Comparison of ENCODE assay signal across 10 cellular contexts in the genomic region with DNA sequence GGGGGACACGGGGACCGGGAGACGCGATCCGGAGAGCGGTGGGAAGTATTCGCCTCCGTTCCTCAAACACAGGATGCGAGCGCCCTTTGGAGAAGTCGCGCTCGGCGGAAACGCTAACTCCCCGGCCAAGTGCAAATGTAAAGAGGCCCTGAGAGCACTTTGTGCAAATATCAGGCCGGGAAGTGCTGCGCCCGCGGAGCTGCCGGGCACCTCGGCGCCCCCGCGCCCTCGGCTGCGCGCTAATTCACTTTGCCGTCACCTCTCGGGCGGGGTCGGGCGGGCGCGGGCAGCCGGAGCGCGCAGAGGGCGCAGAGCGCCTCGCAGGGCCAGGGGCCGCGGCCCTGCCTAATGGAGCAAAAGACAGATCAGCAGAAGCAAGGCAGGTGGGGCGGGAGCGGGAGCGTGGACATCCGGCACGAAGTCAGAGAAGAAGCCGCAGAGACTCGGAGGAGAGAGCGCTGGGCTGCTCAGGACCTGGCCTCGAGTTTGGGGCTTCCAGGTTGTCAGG.
DNase-seq lines count a peak whose midpoint lies in the region; ATAC-seq, FAIRE-seq and TF ChIP-seq lines count a peak whose summit lies in the region.
"Had no signal": no experiment of that assay in that cellular context is flagged by ENCODE, and none has a peak within 500 bp of the region (broad histone marks: within the 10 kb centered on the region; RNA-seq: fewer than 3 reads in every experiment).

No MANE protein-coding gene starts in this region.

- H3K23ac ChIP-seq in H1 (ENCODE audit: insufficient read length) (no peak overlapping the region), neuronal stem cell (ENCODE audit: low read depth, low read length, poor library complexity) (no peak overlapping the region)

- H3K79me2 ChIP-seq in H1 (ENCODE audit: control insufficient read depth in 1 of 2, insufficient read depth in 2 of 2, low read length in 2 of 2) = no peaks in the 10 kb centered on the region

- H3K4me3 ChIP-seq in H1 (ENCODE audit: extremely low read depth in 1 of 4, insufficient read depth in 2 of 4, low read depth in 3 of 4, low read length in 4 of 4) = peak overlapping the region; percentile 45 to 62 (median 59)
- peak overlapping the region; percentile 44 to 80 for H3K4me3 ChIP-seq in neuronal stem cell (ENCODE audit: low read length in 2 of 2)

- H2AFZ ChIP-seq in H1 (ENCODE audit: low read length) (peak overlapping the region; percentile 84; the same call in 1 of the 2 replicates), neuronal stem cell (ENCODE audit: low read length) (peak overlapping the region; percentile 95)

- peak overlapping the region; percentile 53; the same call in 1 of the 2 replicates for H2BK15ac ChIP-seq in H1 (ENCODE audit: low read length)
- H2BK15ac ChIP-seq in neuronal stem cell (ENCODE audit: low read length) = no peak overlapping the region

- no peak overlapping the region; the same call in 1 of the 2 replicates for H3K18ac ChIP-seq in H1 (ENCODE audit: extremely low read depth, low read length)
- H3K18ac ChIP-seq in neuronal stem cell (ENCODE audit: low read length) = peak overlapping the region; percentile 33

- no peak overlapping the region for H2AK5ac ChIP-seq in H1 (ENCODE audit: low read depth, low read length)
- no peak overlapping the region for H2AK5ac ChIP-seq in neuronal stem cell (ENCODE audit: low read depth, low read length)

- H3K9me3 ChIP-seq in H1 (ENCODE audit: insufficient read depth in 2 of 2, low read depth in 1 of 2, low read length in 1 of 2) (no peaks in the 10 kb centered on the region), neuronal stem cell (replicated peaks in 1 of 2; ENCODE audit: control insufficient read depth in 2 of 2, insufficient read depth in 1 of 2, low read depth in 1 of 2, low read length in 2 of 2) (no peaks in the 10 kb centered on the region)

- H4K20me1 ChIP-seq in H1 (replicated peaks in 1 of 2; ENCODE audit: control insufficient read depth in 1 of 2, insufficient read depth in 2 of 2, low read length in 2 of 2) = no peaks in the 10 kb centered on the region

- H3K27ac ChIP-seq in H1 (ENCODE audit: low read depth, low read length) (no peak overlapping the region), neuronal stem cell (replicated peaks; ENCODE audit: low read length) (no peak overlapping the region)

- H3K14ac ChIP-seq in H1 (ENCODE audit: insufficient read length) (no peak overlapping the region), neuronal stem cell (ENCODE audit: low read length) (no peak overlapping the region)

- H3K36me3 ChIP-seq in H1 (ENCODE audit: control insufficient read depth in 2 of 4, insufficient read depth in 4 of 4, low read length in 3 of 4) = no peaks in the 10 kb centered on the region
- H3K36me3 ChIP-seq in neuronal stem cell (replicated peaks in 1 of 2; ENCODE audit: control insufficient read depth in 2 of 2, insufficient read depth in 2 of 2, low read length in 2 of 2) = no peaks in the 10 kb centered on the region

- H3K23me2 ChIP-seq in H1 (ENCODE audit: low read depth, low read length) = peaks cover 6% of the 10 kb centered on the region; the same call in 1 of the 2 replicates

- no peak for TF ChIP-seq POLR2A in H1 (IDR thresholded peaks at IDR 0.05; ENCODE audit: control extremely low read depth in 1 of 2, low read depth in 2 of 2, low read length in 2 of 2)

- H3K4me1 ChIP-seq in H1 (replicated peaks in 1 of 4; ENCODE audit: control insufficient read depth in 3 of 4, insufficient read depth in 4 of 4, low read length in 3 of 4) (peaks cover 0 to 15% (median 8%) of the 10 kb centered on the region in 4 experiments; a peak in 6 of 7 replicates), neuronal stem cell (ENCODE audit: control insufficient read depth in 2 of 2, insufficient read depth in 1 of 2, low read depth in 1 of 2, low read length in 2 of 2) (peaks cover 1 to 4% of the 10 kb centered on the region in 2 donors)

- H4K91ac ChIP-seq in H1 (replicated peaks; ENCODE audit: insufficient read length, low read length) (peak overlapping the region; percentile 29), neuronal stem cell (ENCODE audit: low read depth, low read length, poor library complexity) (no peak overlapping the region)

- H3K27me3 ChIP-seq in H1 (replicated peaks in 1 of 4; ENCODE audit: control insufficient read depth in 3 of 4, extremely low read depth in 1 of 4, insufficient read depth in 3 of 4, low read length in 3 of 4) (peaks cover 11 to 32% (median 28%) of the 10 kb centered on the region in 4 experiments), neuronal stem cell (ENCODE audit: control insufficient read depth in 3 of 3, insufficient read depth in 3 of 3, low read depth in 1 of 3, low read length in 3 of 3) (peaks cover 0 to 55% (median 22%) of the 10 kb centered on the region in 3 experiments)

- no peak overlapping the region for H2BK120ac ChIP-seq in H1 (replicated peaks; ENCODE audit: low read depth, low read length)
- H2BK120ac ChIP-seq in neuronal stem cell (ENCODE audit: low read depth, low read length) = no peak overlapping the region

- H3K4me2 ChIP-seq in H1 (ENCODE audit: insufficient read depth in 1 of 2, low read depth in 2 of 2, low read length in 2 of 2) = peak overlapping the region; percentile 80 to 86
- peak overlapping the region; percentile 80 for H3K4me2 ChIP-seq in neuronal stem cell (ENCODE audit: insufficient read depth, low read length, poor library complexity, severe bottlenecking)

- no peaks in the 10 kb centered on the region for H3K79me1 ChIP-seq in H1 (ENCODE audit: low read depth, low read length)
- no peaks in the 10 kb centered on the region for H3K79me1 ChIP-seq in neuronal stem cell (ENCODE audit: low read depth, low read length)

- H3K9ac ChIP-seq in H1 (replicated peaks in 1 of 4; ENCODE audit: extremely low read depth in 1 of 4, low read depth in 3 of 4, low read length in 3 of 4) (no peak overlapping the region), neuronal stem cell (ENCODE audit: low read depth, low read length, poor library complexity) (peak overlapping the region; percentile 56)

- TF ChIP-seq CTCF in H1 (IDR thresholded peaks at IDR 0.05; ENCODE audit: control extremely low read depth in 1 of 3, insufficient read depth in 1 of 3, low read depth in 1 of 3, low read length in 3 of 3) (no peak), GM10266 (IDR thresholded peaks at IDR 0.05; ENCODE audit: control insufficient read depth, insufficient read depth, low read depth, missing control alignments) (no peak)

- FAIRE-seq in H1 (lab: Jason Lieb, UNC) = no peak

- no peak for TF ChIP-seq EP300 in H1 (IDR thresholded peaks at IDR 0.05; ENCODE audit: borderline replicate concordance in 1 of 2, low read depth in 2 of 2, low read length in 2 of 2)

- no peak overlapping the region for H3K56ac ChIP-seq in H1 (replicated peaks; ENCODE audit: insufficient read length, low read depth, low read length)

- H4K8ac ChIP-seq in H1 (ENCODE audit: extremely low read depth, insufficient read depth, low read length) = no peak overlapping the region; the same call in 1 of the 2 replicates
- no peak overlapping the region for H4K8ac ChIP-seq in neuronal stem cell (ENCODE audit: low read depth, low read length)

- H2BK12ac ChIP-seq in H1 (ENCODE audit: low read depth, low read length) = no peak overlapping the region
- H2BK12ac ChIP-seq in neuronal stem cell (ENCODE audit: low read length) = no peak overlapping the region

- CTCF ChIA-PET in H1 (lab: Charles Lee; ENCODE audit: partially characterized antibody) = interaction anchor here (1.8 to 2.0 kb wide), 2 partner anchors 9 to 256 kb away, joined by 4 to 5 read pairs; no protein-coding TSS in a partner anchor

- H3K4ac ChIP-seq in H1 (replicated peaks; ENCODE audit: insufficient read length, low read depth, low read length) (no peak overlapping the region), neuronal stem cell (ENCODE audit: low read length) (no peak overlapping the region)

- POLR2A ChIA-PET in H1 (lab: Charles Lee; ENCODE audit: partially characterized antibody) = interaction anchor here (1.1 kb wide), 1 partner anchor 14 kb away, joined by 3 read pairs; no protein-coding TSS in a partner anchor

- H2BK5ac ChIP-seq in H1 (ENCODE audit: low read depth, low read length) (no peak overlapping the region; the same call in 1 of the 2 replicates), neuronal stem cell (ENCODE audit: low read length) (no peak overlapping the region)

- DNase-seq in NCI-H526 (lab: John Stamatoyannopoulos, UW) = peak; percentile 47 to 80
- DNase-seq in NCI-H526 treated with DMSO at 0.1 percent for 48 hours (lab: John Stamatoyannopoulos, UW) = no peak
- peak; percentile 47 for DNase-seq in NCI-H1105 (lab: John Stamatoyannopoulos, UW)
- peak in 1 of 2 experiments; percentile 72 for DNase-seq in H1 (ENCODE audit: low read depth in 1 of 2, low spot score in 2 of 2)
- DNase-seq in neuronal stem cell (ENCODE audit: low spot score) = no peak
- no peak for DNase-seq in GM10266 (ENCODE audit: extremely low spot score)
- DNase-seq in AG08396 (ENCODE audit: low spot score) = no peak
- DNase-seq: aorta had no signal

- ATAC-seq in GM19035 (IDR thresholded peaks at IDR 0.05; ENCODE audit: unreplicated experiment) = no peak
- ATAC-seq: natural killer cell treated with Interleukin-12 subunit alpha and Interleukin-12 subunit beta and Interleukin-15 and Interleukin-18, amount 100 ng/mL, for 72 hours had no signal

- 3% methylated on average over 34 of the region's 52 CpGs; no CpG with 5 or more reads in 1 of the 2 experiments for WGBS in H1 (ENCODE audit: extremely low coverage in 1 of 2, insufficient coverage in 1 of 2, insufficient read length in 1 of 2, insufficient replicate concordance in 2 of 2, low coverage in 1 of 2, low lambda C conversion rate in 2 of 2, missing lambda C conversion rate in 1 of 2), 2 experiments
- no CpG with 5 or more reads among the region's 52 CpGs for WGBS in neuronal stem cell (ENCODE audit: extremely low coverage in 2 of 2, insufficient read length in 2 of 2, insufficient replicate concordance in 1 of 2), 2 donors

- H2BK20ac ChIP-seq in H1 (ENCODE audit: low read length) = no peak overlapping the region

- no peak overlapping the region for H4K5ac ChIP-seq in H1 (ENCODE audit: insufficient read length, low read depth, low read length)

- no peak for TF ChIP-seq RAD21 in H1 (IDR thresholded peaks at IDR 0.05 in 1 of 2, conservative IDR thresholded peaks at IDR 0.05 in 1 of 2; ENCODE audit: low read depth in 2 of 2, low read length in 2 of 2)

TF ChIP-seq in H1, 55 proteins besides CTCF, POLR2A, EP300 and RAD21 (continues in another document):
- TF ChIP-seq SIN3A (conservative IDR thresholded peaks at IDR 0.05 in 1 of 2, IDR thresholded peaks at IDR 0.05 in 1 of 2; ENCODE audit: low read depth in 1 of 2, low read length in 2 of 2) = no peak
- no peak for TF ChIP-seq SP4 (IDR thresholded peaks at IDR 0.05; ENCODE audit: low read length)
- TF ChIP-seq HDAC6 (IDR thresholded peaks at IDR 0.05; ENCODE audit: low read depth, low read length) = no peak
- TF ChIP-seq EGR1 (IDR thresholded peaks at IDR 0.05; ENCODE audit: borderline replicate concordance, low read depth, low read length) = 0 out of 2 replicates have a peak, but pooled peaks have one; percentile 29

Comparison
In these comparisons a context has a peak if more than half of its experiments do, and no peak if none do; other contexts are left out.
1. DNase-seq: peak in NCI-H526 (2 of 2) and NCI-H1105 (single experiment); none in NCI-H526 treated with DMSO at 0.1 percent for 48 hours (single experiment), neuronal stem cell (single experiment), GM10266 (single experiment) and AG08396 (single experiment).